In the genomic region with DNA sequence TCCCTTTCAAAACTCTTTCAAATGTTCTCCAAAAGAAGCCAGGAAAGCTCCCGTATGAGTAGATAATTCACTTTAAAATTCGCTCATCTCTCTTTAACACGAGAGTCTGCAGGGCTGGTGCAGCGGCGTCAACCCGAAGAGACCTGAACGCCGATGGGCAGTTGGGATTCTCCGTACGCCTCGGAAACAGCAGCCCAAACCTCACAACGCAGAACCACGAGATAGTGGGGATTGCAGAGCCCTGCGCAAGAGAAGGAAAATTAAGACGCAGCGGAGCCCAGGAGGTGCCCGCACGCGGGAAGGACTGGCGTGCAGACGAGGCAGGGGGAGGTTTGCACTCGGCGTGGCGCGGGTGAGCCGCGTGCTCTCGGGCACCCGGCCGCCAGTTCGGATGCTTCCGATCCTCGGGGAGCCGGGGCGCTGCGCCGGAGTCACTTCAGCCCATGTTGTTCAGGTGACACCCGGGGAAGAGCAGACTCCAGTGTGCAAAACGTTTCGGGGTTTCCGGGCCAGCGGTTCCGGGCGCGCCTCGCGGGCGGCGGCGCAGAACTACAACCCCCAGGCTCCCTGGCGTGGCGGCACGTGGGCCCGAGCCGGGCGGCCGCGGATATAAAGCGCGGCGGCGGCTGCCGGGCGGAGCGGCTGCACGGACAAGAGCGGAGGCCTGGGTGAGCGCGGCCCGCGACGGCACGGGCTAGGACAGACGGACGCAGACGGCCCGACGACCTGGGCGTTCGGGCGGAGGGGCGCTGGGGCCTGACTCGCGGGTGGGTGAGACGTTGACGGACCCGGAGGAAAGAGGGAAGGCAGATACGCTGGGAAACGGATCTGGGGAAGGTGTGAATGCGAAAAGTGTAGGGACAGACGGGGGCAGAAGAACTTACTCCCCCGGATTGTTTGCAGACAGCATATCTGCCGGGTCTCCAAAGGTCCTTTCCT, we compare ENCODE assay signal across 1 cellular context.
TF ChIP-seq lines count a peak whose summit lies in the region.

A gene with protein sequence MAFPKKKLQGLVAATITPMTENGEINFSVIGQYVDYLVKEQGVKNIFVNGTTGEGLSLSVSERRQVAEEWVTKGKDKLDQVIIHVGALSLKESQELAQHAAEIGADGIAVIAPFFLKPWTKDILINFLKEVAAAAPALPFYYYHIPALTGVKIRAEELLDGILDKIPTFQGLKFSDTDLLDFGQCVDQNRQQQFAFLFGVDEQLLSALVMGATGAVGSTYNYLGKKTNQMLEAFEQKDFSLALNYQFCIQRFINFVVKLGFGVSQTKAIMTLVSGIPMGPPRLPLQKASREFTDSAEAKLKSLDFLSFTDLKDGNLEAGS (plus strand): TSS at position 636 of the 939 bp plus-strand sequence. CDS start 4,599 bp downstream, outside the sequence.

TF ChIP-seq in HepG2, 621 proteins besides CTCF, POLR2A, EP300 and RAD21 (continued from another document and continues in another):
- TF ChIP-seq, protein P1, sequence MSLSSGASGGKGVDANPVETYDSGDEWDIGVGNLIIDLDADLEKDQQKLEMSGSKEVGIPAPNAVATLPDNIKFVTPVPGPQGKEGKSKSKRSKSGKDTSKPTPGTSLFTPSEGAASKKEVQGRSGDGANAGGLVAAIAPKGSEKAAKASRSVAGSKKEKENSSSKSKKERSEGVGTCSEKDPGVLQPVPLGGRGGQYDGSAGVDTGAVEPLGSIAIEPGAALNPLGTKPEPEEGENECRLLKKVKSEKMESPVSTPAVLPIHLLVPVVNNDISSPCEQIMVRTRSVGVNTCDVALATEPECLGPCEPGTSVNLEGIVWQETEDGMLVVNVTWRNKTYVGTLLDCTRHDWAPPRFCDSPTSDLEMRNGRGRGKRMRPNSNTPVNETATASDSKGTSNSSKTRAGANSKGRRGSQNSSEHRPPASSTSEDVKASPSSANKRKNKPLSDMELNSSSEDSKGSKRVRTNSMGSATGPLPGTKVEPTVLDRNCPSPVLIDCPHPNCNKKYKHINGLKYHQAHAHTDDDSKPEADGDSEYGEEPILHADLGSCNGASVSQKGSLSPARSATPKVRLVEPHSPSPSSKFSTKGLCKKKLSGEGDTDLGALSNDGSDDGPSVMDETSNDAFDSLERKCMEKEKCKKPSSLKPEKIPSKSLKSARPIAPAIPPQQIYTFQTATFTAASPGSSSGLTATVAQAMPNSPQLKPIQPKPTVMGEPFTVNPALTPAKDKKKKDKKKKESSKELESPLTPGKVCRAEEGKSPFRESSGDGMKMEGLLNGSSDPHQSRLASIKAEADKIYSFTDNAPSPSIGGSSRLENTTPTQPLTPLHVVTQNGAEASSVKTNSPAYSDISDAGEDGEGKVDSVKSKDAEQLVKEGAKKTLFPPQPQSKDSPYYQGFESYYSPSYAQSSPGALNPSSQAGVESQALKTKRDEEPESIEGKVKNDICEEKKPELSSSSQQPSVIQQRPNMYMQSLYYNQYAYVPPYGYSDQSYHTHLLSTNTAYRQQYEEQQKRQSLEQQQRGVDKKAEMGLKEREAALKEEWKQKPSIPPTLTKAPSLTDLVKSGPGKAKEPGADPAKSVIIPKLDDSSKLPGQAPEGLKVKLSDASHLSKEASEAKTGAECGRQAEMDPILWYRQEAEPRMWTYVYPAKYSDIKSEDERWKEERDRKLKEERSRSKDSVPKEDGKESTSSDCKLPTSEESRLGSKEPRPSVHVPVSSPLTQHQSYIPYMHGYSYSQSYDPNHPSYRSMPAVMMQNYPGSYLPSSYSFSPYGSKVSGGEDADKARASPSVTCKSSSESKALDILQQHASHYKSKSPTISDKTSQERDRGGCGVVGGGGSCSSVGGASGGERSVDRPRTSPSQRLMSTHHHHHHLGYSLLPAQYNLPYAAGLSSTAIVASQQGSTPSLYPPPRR (CRISPR knock-in tag; IDR thresholded peaks at IDR 0.05; ENCODE audit: borderline replicate concordance), result no peak
- no peak for TF ChIP-seq TCF7 (IDR thresholded peaks at IDR 0.05; ENCODE audit: low read depth)
- TF ChIP-seq, protein P2, sequence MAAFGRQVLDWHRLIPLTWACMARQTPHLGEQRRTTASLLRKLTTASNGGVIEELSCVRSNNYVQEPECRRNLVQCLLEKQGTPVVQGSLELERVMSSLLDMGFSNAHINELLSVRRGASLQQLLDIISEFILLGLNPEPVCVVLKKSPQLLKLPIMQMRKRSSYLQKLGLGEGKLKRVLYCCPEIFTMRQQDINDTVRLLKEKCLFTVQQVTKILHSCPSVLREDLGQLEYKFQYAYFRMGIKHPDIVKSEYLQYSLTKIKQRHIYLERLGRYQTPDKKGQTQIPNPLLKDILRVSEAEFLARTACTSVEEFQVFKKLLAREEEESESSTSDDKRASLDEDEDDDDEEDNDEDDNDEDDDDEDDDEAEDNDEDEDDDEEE (CRISPR knock-in tag; IDR thresholded peaks at IDR 0.05), result no peak
- TF ChIP-seq GTF2F1 (IDR thresholded peaks at IDR 0.05; ENCODE audit: low read length), result no peak
- no peak for TF ChIP-seq AGO2 (optimal IDR thresholded peaks at IDR 0.05; ENCODE audit: low read depth, low read length)
- TF ChIP-seq PHF21A (CRISPR knock-in tag; IDR thresholded peaks at IDR 0.05), result no peak; the same call in 1 of the 2 replicates
- TF ChIP-seq NCOR1 (IDR thresholded peaks at IDR 0.05; ENCODE audit: borderline replicate concordance, low read length), result no peak
- TF ChIP-seq, protein P3, sequence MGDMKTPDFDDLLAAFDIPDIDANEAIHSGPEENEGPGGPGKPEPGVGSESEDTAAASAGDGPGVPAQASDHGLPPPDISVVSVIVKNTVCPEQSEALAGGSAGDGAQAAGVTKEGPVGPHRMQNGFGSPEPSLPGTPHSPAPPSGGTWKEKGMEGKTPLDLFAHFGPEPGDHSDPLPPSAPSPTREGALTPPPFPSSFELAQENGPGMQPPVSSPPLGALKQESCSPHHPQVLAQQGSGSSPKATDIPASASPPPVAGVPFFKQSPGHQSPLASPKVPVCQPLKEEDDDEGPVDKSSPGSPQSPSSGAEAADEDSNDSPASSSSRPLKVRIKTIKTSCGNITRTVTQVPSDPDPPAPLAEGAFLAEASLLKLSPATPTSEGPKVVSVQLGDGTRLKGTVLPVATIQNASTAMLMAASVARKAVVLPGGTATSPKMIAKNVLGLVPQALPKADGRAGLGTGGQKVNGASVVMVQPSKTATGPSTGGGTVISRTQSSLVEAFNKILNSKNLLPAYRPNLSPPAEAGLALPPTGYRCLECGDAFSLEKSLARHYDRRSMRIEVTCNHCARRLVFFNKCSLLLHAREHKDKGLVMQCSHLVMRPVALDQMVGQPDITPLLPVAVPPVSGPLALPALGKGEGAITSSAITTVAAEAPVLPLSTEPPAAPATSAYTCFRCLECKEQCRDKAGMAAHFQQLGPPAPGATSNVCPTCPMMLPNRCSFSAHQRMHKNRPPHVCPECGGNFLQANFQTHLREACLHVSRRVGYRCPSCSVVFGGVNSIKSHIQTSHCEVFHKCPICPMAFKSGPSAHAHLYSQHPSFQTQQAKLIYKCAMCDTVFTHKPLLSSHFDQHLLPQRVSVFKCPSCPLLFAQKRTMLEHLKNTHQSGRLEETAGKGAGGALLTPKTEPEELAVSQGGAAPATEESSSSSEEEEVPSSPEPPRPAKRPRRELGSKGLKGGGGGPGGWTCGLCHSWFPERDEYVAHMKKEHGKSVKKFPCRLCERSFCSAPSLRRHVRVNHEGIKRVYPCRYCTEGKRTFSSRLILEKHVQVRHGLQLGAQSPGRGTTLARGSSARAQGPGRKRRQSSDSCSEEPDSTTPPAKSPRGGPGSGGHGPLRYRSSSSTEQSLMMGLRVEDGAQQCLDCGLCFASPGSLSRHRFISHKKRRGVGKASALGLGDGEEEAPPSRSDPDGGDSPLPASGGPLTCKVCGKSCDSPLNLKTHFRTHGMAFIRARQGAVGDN (CRISPR knock-in tag; IDR thresholded peaks at IDR 0.05), result peak; percentile 93
- no peak for TF ChIP-seq ZNF20 (CRISPR knock-in tag; IDR thresholded peaks at IDR 0.05)
- no peak for TF ChIP-seq TRIM24 (CRISPR knock-in tag; IDR thresholded peaks at IDR 0.05)
- TF ChIP-seq NR2C2 (CRISPR knock-in tag; IDR thresholded peaks at IDR 0.05; ENCODE audit: borderline replicate concordance), result no peak
- TF ChIP-seq, protein P4, sequence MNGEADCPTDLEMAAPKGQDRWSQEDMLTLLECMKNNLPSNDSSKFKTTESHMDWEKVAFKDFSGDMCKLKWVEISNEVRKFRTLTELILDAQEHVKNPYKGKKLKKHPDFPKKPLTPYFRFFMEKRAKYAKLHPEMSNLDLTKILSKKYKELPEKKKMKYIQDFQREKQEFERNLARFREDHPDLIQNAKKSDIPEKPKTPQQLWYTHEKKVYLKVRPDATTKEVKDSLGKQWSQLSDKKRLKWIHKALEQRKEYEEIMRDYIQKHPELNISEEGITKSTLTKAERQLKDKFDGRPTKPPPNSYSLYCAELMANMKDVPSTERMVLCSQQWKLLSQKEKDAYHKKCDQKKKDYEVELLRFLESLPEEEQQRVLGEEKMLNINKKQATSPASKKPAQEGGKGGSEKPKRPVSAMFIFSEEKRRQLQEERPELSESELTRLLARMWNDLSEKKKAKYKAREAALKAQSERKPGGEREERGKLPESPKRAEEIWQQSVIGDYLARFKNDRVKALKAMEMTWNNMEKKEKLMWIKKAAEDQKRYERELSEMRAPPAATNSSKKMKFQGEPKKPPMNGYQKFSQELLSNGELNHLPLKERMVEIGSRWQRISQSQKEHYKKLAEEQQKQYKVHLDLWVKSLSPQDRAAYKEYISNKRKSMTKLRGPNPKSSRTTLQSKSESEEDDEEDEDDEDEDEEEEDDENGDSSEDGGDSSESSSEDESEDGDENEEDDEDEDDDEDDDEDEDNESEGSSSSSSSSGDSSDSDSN (CRISPR knock-in tag; IDR thresholded peaks at IDR 0.05), result peak; percentile 73; the same call in 1 of the 2 replicates
- TF ChIP-seq MIXL1 (CRISPR knock-in tag; IDR thresholded peaks at IDR 0.05), result no peak
- TF ChIP-seq NONO (IDR thresholded peaks at IDR 0.05), result no peak
- no peak for TF ChIP-seq NONO (CRISPR knock-in tag; conservative IDR thresholded peaks at IDR 0.05)
- no peak for TF ChIP-seq KDM1A (CRISPR knock-in tag; IDR thresholded peaks at IDR 0.05)
- no peak for TF ChIP-seq NR2F6 (IDR thresholded peaks at IDR 0.05)
- no peak for TF ChIP-seq NR2F6 (CRISPR knock-in tag; IDR thresholded peaks at IDR 0.05)
- no peak for TF ChIP-seq RAD51 (IDR thresholded peaks at IDR 0.05; ENCODE audit: borderline replicate concordance)
- TF ChIP-seq, protein P5, sequence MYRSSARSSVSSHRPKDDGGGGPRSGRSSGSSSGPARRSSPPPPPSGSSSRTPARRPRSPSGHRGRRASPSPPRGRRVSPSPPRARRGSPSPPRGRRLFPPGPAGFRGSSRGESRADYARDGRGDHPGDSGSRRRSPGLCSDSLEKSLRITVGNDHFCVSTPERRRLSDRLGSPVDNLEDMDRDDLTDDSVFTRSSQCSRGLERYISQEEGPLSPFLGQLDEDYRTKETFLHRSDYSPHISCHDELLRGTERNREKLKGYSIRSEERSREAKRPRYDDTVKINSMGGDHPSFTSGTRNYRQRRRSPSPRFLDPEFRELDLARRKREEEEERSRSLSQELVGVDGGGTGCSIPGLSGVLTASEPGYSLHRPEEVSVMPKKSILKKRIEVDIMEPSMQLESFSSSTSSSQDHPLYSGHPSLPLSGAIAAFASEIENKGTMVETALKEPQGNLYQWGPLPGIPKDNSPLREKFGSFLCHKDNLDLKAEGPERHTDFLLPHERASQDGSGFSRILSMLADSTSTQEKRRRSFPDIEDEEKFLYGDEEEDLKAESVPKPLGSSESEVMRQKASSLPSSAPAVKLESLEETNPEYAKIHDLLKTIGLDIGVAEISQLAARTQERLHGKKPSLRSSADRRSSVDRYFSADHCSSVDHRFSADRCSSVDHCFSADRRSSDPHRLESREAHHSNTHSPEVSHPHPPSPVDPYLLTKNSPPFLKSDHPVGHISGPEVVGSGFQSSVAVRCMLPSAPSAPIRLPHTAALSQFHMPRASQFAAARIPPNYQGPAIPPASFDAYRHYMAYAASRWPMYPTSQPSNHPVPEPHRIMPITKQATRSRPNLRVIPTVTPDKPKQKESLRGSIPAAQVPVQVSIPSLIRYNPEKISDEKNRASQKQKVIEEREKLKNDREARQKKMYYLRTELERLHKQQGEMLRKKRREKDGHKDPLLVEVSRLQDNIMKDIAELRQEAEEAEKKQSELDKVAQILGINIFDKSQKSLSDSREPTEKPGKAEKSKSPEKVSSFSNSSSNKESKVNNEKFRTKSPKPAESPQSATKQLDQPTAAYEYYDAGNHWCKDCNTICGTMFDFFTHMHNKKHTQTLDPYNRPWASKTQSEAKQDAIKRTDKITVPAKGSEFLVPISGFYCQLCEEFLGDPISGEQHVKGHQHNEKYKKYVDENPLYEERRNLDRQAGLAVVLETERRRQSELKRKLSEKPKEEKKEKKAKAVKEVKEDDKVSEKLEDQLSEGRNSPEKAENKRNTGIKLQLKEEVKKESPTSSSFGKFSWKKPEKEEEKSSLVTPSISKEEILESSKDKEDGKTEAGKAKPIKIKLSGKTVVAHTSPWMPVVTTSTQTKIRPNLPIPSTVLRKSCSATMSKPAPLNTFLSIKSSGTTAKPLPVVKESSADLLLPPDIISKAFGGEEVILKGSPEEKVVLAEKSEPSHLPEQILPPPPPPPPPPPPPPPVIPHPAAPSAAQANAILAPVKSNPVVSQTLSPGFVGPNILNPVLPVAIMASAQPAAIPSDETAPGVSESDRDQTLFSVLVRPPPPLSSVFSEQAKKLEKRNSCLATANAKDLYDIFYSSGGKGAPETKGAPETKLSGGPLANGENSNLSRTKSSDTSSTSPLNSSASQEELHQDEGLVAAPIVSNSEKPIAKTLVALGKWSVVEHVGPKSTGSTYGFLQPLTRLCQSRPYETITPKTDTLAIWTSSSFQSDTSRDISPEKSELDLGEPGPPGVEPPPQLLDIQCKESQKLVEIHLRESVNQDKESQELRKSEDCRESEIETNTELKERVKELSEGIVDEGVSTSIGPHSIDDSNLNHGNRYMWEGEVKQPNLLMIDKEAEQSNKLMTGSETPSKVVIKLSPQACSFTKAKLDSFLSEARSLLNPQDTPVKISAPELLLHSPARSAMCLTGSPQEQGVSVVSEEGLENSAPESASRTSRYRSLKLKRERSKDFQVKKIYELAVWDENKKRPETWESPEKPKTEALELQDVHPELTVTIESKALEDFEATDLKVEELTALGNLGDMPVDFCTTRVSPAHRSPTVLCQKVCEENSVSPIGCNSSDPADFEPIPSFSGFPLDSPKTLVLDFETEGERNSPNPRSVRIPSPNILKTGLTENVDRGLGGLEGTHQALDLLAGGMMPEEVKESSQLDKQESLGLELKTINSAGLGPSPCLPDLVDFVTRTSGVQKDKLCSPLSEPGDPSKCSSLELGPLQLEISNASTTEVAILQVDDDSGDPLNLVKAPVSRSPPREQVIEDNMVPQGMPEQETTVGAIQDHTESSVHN (CRISPR knock-in tag; IDR thresholded peaks at IDR 0.05), result no peak
- no peak for TF ChIP-seq ZNF496 (CRISPR knock-in tag; IDR thresholded peaks at IDR 0.05; ENCODE audit: insufficient replicate concordance)
- TF ChIP-seq AHR (CRISPR knock-in tag; IDR thresholded peaks at IDR 0.05), result no peak
- TF ChIP-seq NFYB (CRISPR knock-in tag; IDR thresholded peaks at IDR 0.05), result no peak
- 0 out of 2 replicates have a peak, but pooled peaks have one; percentile 42 for TF ChIP-seq REL (CRISPR knock-in tag; conservative IDR thresholded peaks at IDR 0.05)
- 0 out of 2 replicates have a peak, but pooled peaks have one; percentile 21 for TF ChIP-seq ZNF431 (CRISPR knock-in tag; IDR thresholded peaks at IDR 0.05; ENCODE audit: borderline replicate concordance, low read depth)
- TF ChIP-seq, protein P6, sequence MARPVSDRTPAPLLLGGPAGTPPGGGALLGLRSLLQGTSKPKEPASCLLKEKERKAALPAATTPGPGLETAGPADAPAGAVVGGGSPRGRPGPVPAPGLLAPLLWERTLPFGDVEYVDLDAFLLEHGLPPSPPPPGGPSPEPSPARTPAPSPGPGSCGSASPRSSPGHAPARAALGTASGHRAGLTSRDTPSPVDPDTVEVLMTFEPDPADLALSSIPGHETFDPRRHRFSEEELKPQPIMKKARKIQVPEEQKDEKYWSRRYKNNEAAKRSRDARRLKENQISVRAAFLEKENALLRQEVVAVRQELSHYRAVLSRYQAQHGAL (CRISPR knock-in tag; IDR thresholded peaks at IDR 0.05; ENCODE audit: not compliant biosample characterization), result no peak
- no peak for TF ChIP-seq HDAC6 (IDR thresholded peaks at IDR 0.05; ENCODE audit: low read depth, low read length)
- TF ChIP-seq JARID2 (CRISPR knock-in tag; IDR thresholded peaks at IDR 0.05; ENCODE audit: insufficient replicate concordance), result no peak
- no peak for TF ChIP-seq ZNF44 (CRISPR knock-in tag; IDR thresholded peaks at IDR 0.05)
